Comparison of ENCODE assay signal across 17 cellular contexts in the genomic region with DNA sequence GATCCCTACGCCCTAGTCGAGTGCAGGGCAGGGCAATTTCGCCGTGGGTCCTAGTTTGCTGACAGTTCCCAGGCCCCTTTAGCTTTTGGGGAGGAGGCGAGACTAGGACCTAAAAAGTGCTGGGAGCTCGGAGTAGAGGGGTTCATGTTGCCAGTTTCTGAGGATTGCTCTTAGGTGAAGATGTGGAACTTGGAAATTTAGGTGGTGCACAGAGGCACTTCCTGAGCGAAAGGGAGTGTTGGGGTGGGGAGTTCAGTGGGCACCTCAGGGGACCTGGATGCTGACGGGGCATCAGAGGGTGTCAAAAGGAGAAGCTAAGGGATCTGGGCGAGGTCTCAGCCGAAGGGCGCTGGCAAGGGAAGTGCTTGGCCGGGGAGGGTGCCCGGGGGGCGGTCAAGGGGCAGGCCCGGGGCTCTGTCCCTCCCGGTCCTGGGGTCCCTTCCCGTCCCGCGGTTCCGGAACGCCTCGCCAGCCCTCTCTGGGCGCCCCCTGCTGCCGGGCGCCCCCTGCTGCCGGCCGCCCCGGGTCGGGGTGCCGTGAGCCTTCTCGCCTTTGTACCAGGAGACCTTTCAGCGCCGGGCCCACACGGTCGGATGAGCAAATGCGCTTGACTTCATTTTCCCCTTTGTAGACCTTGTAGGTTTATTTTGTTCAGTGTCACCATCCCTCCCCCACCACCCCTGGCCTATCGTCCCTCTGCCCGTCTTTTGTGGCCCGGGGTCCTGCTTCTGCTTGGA. TPM values are rescaled to one million over a fixed set of nuclear protein-coding genes. Genes with fewer than 3 reads are reported as not detected.
DNase-seq lines count a peak whose midpoint lies in the region; ATAC-seq and TF ChIP-seq lines count a peak whose summit lies in the region.
"Had no signal": no experiment of that assay in that cellular context is flagged by ENCODE, and none has a peak within 500 bp of the region (broad histone marks: within the 10 kb centered on the region; RNA-seq: fewer than 3 reads in every experiment).

No MANE protein-coding gene starts in this region.

- H3K36me3 Mint-ChIP-seq in activated CD8-positive, alpha-beta memory T cell treated with anti-CD3 and anti-CD28 coated beads, Interleukin-2, amount 10 ng/mL, durations not matched to agents 7 days and 5 days = peaks cover 5% of the 10 kb centered on the region
- H3K36me3 Mint-ChIP-seq in glutamatergic neuron (ENCODE audit: unreplicated experiment) = peaks cover 3% of the 10 kb centered on the region

- no peaks in the 10 kb centered on the region for H3K9me2 ChIP-seq in PC-3 (replicated peaks; ENCODE audit: low read length)

- CTCF ChIA-PET in activated CD8-positive, alpha-beta memory T cell treated with anti-CD3 and anti-CD28 coated beads, Interleukin-2, amount 10 ng/mL, durations not matched to agents 7 days and 5 days (lab: Charles Lee) = no interaction called here
- CTCF ChIA-PET in PC-3 (lab: Charles Lee) (no interaction called here), mammary epithelial cell (lab: Charles Lee; ENCODE audit: low non-redundant PET) (no interaction called here)

- H3K4me1 ChIP-seq in PC-3 (ENCODE audit: insufficient read depth, low read length) (no peaks in the 10 kb centered on the region), mammary epithelial cell (ENCODE audit: insufficient read depth, low read length) (no peaks in the 10 kb centered on the region)
- H3K4me1 ChIP-seq: parathyroid adenoma had no signal

- H3K4me1 Mint-ChIP-seq in activated CD8-positive, alpha-beta memory T cell treated with anti-CD3 and anti-CD28 coated beads, Interleukin-2, amount 10 ng/mL, durations not matched to agents 7 days and 5 days = no peaks in the 10 kb centered on the region
- H3K4me1 Mint-ChIP-seq in glutamatergic neuron (ENCODE audit: low read depth, unreplicated experiment) = peaks cover 44% of the 10 kb centered on the region
- H3K4me1 Mint-ChIP-seq: activated T-helper 17 cell treated with anti-CD3 and anti-CD28 coated beads, Interleukin-2, amount 50 U/mL, for 72 hours; central memory CD8-positive, alpha-beta T cell had no signal

- H3K9me3 ChIP-seq in PC-3 (ENCODE audit: low read length) (no peaks in the 10 kb centered on the region), mammary epithelial cell (replicated peaks; ENCODE audit: insufficient read depth, low read length) (no peaks in the 10 kb centered on the region)

- dilution Hi-C loops in mammary epithelial cell (cut with HindIII; ENCODE audit: low sequenced_read_pairs) = no loop called here

- H3K27me3 Mint-ChIP-seq in activated CD8-positive, alpha-beta memory T cell treated with anti-CD3 and anti-CD28 coated beads, Interleukin-2, amount 10 ng/mL, durations not matched to agents 7 days and 5 days = peaks cover 88% of the 10 kb centered on the region
- H3K27me3 Mint-ChIP-seq in glutamatergic neuron (ENCODE audit: unreplicated experiment) = peaks cover 44% of the 10 kb centered on the region

- no peaks in the 10 kb centered on the region for H3F3A ChIP-seq in PC-3 (ENCODE audit: low read length, unreplicated experiment)

- H3K4me2 ChIP-seq in PC-3 (ENCODE audit: low read length) (no peak overlapping the region), mammary epithelial cell (ENCODE audit: insufficient read depth, low read depth, low read length) (no peak overlapping the region)

- H3K27ac ChIP-seq in PC-3 (ENCODE audit: low read length) (no peak overlapping the region), mammary epithelial cell (ENCODE audit: insufficient read depth, low read depth, low read length) (no peak overlapping the region)
- H3K27ac ChIP-seq: parathyroid adenoma had no signal

- H4K20me1 ChIP-seq in PC-3 (ENCODE audit: low read length) (no peaks in the 10 kb centered on the region), mammary epithelial cell (ENCODE audit: insufficient read depth, low read length) (peaks cover 2% of the 10 kb centered on the region)

- no peaks in the 10 kb centered on the region for H3K79me2 ChIP-seq in PC-3 (ENCODE audit: low read length)
- H3K79me2 ChIP-seq in mammary epithelial cell (ENCODE audit: insufficient read depth, low read length) = no peaks in the 10 kb centered on the region
- H3K79me2 ChIP-seq: parathyroid adenoma had no signal

- POLR2A ChIA-PET in PC-3 (lab: Charles Lee; ENCODE audit: unreplicated experiment) = no interaction called here

- no peak overlapping the region for H3K27ac Mint-ChIP-seq in activated CD8-positive, alpha-beta memory T cell treated with anti-CD3 and anti-CD28 coated beads, Interleukin-2, amount 10 ng/mL, durations not matched to agents 7 days and 5 days
- H3K27ac Mint-ChIP-seq in glutamatergic neuron (ENCODE audit: unreplicated experiment) = peak overlapping the region; percentile 95
- H3K27ac Mint-ChIP-seq: activated T-helper 17 cell treated with anti-CD3 and anti-CD28 coated beads, Interleukin-2, amount 50 U/mL, for 72 hours had no signal

- H3K27me3 ChIP-seq in PC-3 (ENCODE audit: low read length) = peaks cover 84% of the 10 kb centered on the region
- H3K27me3 ChIP-seq in mammary epithelial cell (ENCODE audit: insufficient read depth, low read length) = peaks cover 59% of the 10 kb centered on the region

- TF ChIP-seq CTCF in PC-3 (conservative IDR thresholded peaks at IDR 0.05; ENCODE audit: low read depth, low read length) = peak; percentile 32; the same call in 1 of the 2 replicates
- TF ChIP-seq CTCF in glutamatergic neuron (IDR thresholded peaks at IDR 0.05; ENCODE audit: partially characterized antibody, unreplicated experiment) = peak; percentile 48
- peak in 1 of 2 donors; percentile 20 for TF ChIP-seq CTCF in mammary epithelial cell (conservative IDR thresholded peaks at IDR 0.05 in 1 of 2, IDR thresholded peaks at IDR 0.05 in 1 of 2; ENCODE audit: extremely low read depth in 1 of 2, insufficient read depth in 1 of 2, low read depth in 1 of 2, low read length in 2 of 2)

- H3K36me3 ChIP-seq in PC-3 (ENCODE audit: low read depth, low read length) (no peaks in the 10 kb centered on the region), mammary epithelial cell (ENCODE audit: insufficient read depth, low read length) (no peaks in the 10 kb centered on the region)

- no peak overlapping the region for H3K4me3 ChIP-seq in PC-3 (ENCODE audit: low read length)
- no peak overlapping the region for H3K4me3 ChIP-seq in mammary epithelial cell (replicated peaks in 1 of 3; ENCODE audit: insufficient read depth in 1 of 3, low read depth in 2 of 3, low read length in 3 of 3)

- intact Hi-C loops in PC-3 (cut with micrococcal nuclease) (no loop called here), mammary epithelial cell (cut with micrococcal nuclease) (loop anchor here (1.0 kb wide), 1 partner anchor 58 kb away; no protein-coding TSS in a partner anchor)

- 17% methylated on average over 14 of the region's 39 CpGs for WGBS in mammary epithelial cell (ENCODE audit: low coverage, missing lambda C conversion rate)

- in situ Hi-C loops in mammary epithelial cell (cut with MboI; ENCODE audit: low sequenced_read_pairs in 2 of 2) = no loop called here

- no peak overlapping the region for H2AFZ ChIP-seq in PC-3 (ENCODE audit: low read length)
- H2AFZ ChIP-seq in mammary epithelial cell (ENCODE audit: low read depth, low read length) = no peak overlapping the region
- H2AFZ ChIP-seq: parathyroid adenoma had no signal

- BruUV-seq in PC-3 (replicated peaks; lab: Mats Ljungman, UMichigan) (no TSS peak), mammary epithelial cell (replicated peaks; lab: Mats Ljungman, UMichigan) (no TSS peak)

- H3K9ac ChIP-seq in PC-3 (ENCODE audit: low read length) (no peak overlapping the region), mammary epithelial cell (ENCODE audit: insufficient read depth, low read length) (no peak overlapping the region)
- H3K9ac ChIP-seq: parathyroid adenoma had no signal

- DNase-seq in activated CD8-positive, alpha-beta memory T cell treated with anti-CD3 and anti-CD28 coated beads, Interleukin-2, amount 50 U/mL, for 48 hours = peak; percentile 63
- DNase-seq in activated CD8-positive, alpha-beta memory T cell treated with anti-CD3 and anti-CD28 coated beads, Interleukin-2, amount 10 ng/mL, durations not matched to agents 7 days and 5 days = no peak
- no peak for DNase-seq in PC-3
- DNase-seq in glutamatergic neuron = peak; percentile 63
- DNase-seq in stimulated activated naive CD8-positive, alpha-beta T cell treated with anti-CD3 and anti-CD28 coated beads, Interleukin-15, Interleukin-2, amounts not matched to agents 100 U/mL and 50 U/mL, for 24 hours = peak; percentile 25
- no peak for DNase-seq in mammary epithelial cell
- no peak for DNase-seq in activated CD4-positive, CD25-positive, alpha-beta regulatory T cell (lab: John Stamatoyannopoulos, UW)
- DNase-seq: HCEC 1CT; Kasumi-1; NCI-H2171 treated with DMSO at 0.1 percent for 48 hours; stimulated activated CD4-positive, alpha-beta T cell treated with anti-CD3 and anti-CD28 coated beads, Interleukin-2, amount 100 ng/mL, for 24 hours had no signal

- no peak for ATAC-seq in activated CD8-positive, alpha-beta memory T cell treated with anti-CD3 and anti-CD28 coated beads, Interleukin-2, amount 10 ng/mL, durations not matched to agents 7 days and 5 days
- ATAC-seq in PC-3 = no peak
- no peak for ATAC-seq in stimulated activated naive CD8-positive, alpha-beta T cell treated with anti-CD3 and anti-CD28 coated beads, Interleukin-15, Interleukin-2, amounts not matched to agents 100 U/mL and 50 U/mL, for 24 hours
- no peak for ATAC-seq in GM19035 (IDR thresholded peaks at IDR 0.05; ENCODE audit: unreplicated experiment)
- ATAC-seq: activated T-helper 17 cell treated with anti-CD3 and anti-CD28 coated beads, Interleukin-2, amount 50 U/mL, for 72 hours had no signal

- no peak overlapping the region for H3K4me3 Mint-ChIP-seq in activated CD8-positive, alpha-beta memory T cell treated with anti-CD3 and anti-CD28 coated beads, Interleukin-2, amount 10 ng/mL, durations not matched to agents 7 days and 5 days
- peak overlapping the region; percentile 85 for H3K4me3 Mint-ChIP-seq in glutamatergic neuron (ENCODE audit: unreplicated experiment)
- H3K4me3 Mint-ChIP-seq: activated T-helper 17 cell treated with anti-CD3 and anti-CD28 coated beads, Interleukin-2, amount 50 U/mL, for 72 hours; central memory CD8-positive, alpha-beta T cell had no signal

- H3K9me3 Mint-ChIP-seq in activated CD8-positive, alpha-beta memory T cell treated with anti-CD3 and anti-CD28 coated beads, Interleukin-2, amount 10 ng/mL, durations not matched to agents 7 days and 5 days (ENCODE audit: low read depth) = no peaks in the 10 kb centered on the region
- H3K9me3 Mint-ChIP-seq in glutamatergic neuron (ENCODE audit: unreplicated experiment) = peaks cover 34% of the 10 kb centered on the region
- H3K9me3 Mint-ChIP-seq: activated T-helper 17 cell treated with anti-CD3 and anti-CD28 coated beads, Interleukin-2, amount 50 U/mL, for 72 hours; central memory CD8-positive, alpha-beta T cell had no signal

RNA-seq across cellular contexts. Expression of a gene that starts 3.0 kb away (rescaled TPM):
- not detected for total RNA-seq in activated CD8-positive, alpha-beta memory T cell treated with anti-CD3 and anti-CD28 coated beads, Interleukin-2, amount 10 ng/mL, durations not matched to agents 7 days and 5 days
- not detected in 2 replicates for total RNA-seq in PC-3 (2014; rRNA removed)
- 101 TPM for total RNA-seq in glutamatergic neuron (ENCODE audit: unreplicated experiment)
- not detected for total RNA-seq in mammary epithelial cell
- polyA plus RNA-seq in mammary epithelial cell = not detected
- not detected for polyA minus RNA-seq in mammary epithelial cell
- total RNA-seq: activated T-helper 17 cell treated with anti-CD3 and anti-CD28 coated beads, Interleukin-2, amount 50 U/mL, for 72 hours; fibroblast of lung; lower leg skin had no signal
- polyA plus RNA-seq: fibroblast of lung had no signal

Comparison
In these comparisons a context has a peak if more than half of its experiments do, and no peak if none do; other contexts are left out.
1. DNase-seq: peak in activated CD8-positive, alpha-beta memory T cell treated with anti-CD3 and anti-CD28 coated beads, Interleukin-2, amount 50 U/mL, for 48 hours (single experiment), glutamatergic neuron (single experiment) and stimulated activated naive CD8-positive, alpha-beta T cell treated with anti-CD3 and anti-CD28 coated beads, Interleukin-15, Interleukin-2, amounts not matched to agents 100 U/mL and 50 U/mL, for 24 hours (single experiment); none in activated CD8-positive, alpha-beta memory T cell treated with anti-CD3 and anti-CD28 coated beads, Interleukin-2, amount 10 ng/mL, durations not matched to agents 7 days and 5 days (single experiment), PC-3 (single experiment), mammary epithelial cell (single experiment) and activated CD4-positive, CD25-positive, alpha-beta regulatory T cell (0 of 4).
2. RNA of a gene that starts 3.0 kb away (total RNA-seq): 101 TPM in glutamatergic neuron (single experiment); not detected in activated CD8-positive, alpha-beta memory T cell treated with anti-CD3 and anti-CD28 coated beads, Interleukin-2, amount 10 ng/mL, durations not matched to agents 7 days and 5 days, not detected in PC-3 and not detected in mammary epithelial cell; every median in the first group is over 100 times any median in the second.